Comparison of ENCODE assay signal across 28 cellular contexts in the genomic region with DNA sequence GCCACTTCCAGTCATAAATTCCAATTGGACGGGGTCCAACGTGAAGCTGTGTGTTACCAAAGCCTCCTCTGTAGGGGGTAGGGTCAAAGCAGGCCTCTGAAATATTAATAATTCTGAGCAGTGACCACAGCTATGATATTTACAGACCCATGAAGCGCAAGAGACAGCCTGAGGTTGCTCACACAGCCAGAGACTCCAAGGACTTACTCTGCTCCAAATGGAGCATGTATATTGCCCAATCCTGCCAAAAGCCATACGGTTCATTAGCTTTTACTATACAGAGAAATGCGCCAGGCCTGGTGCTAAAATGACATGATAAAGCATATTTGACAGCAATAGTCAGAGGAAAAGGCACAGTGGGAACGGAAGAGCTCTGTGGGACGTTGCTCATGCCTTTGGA.
DNase-seq lines count a peak whose midpoint lies in the region; ATAC-seq lines count a peak whose summit lies in the region.
"Had no signal": no experiment of that assay in that cellular context is flagged by ENCODE, and none has a peak within 500 bp of the region (broad histone marks: within the 10 kb centered on the region; RNA-seq: fewer than 3 reads in every experiment).

No MANE protein-coding gene starts in this region.

- ATAC-seq in sciatic nerve = peak; percentile 20
- no peak for ATAC-seq in GM18873 (IDR thresholded peaks at IDR 0.05; ENCODE audit: low FRiP score, unreplicated experiment)
- no peak for ATAC-seq in GM19351 (IDR thresholded peaks at IDR 0.05; ENCODE audit: unreplicated experiment)
- no peak for ATAC-seq in left lobe of liver
- ATAC-seq: gastroesophageal sphincter, HCT116, mucosa of descending colon, natural killer cell, PC-3, Right ventricle myocardium inferior had no signal

- intact Hi-C loops in sciatic nerve (cut with DNase I) = no loop called here

- DNase-seq in DMS79 treated with DMSO at 0.1 percent for 48 hours (lab: John Stamatoyannopoulos, UW) = peak; percentile 13
- no peak for DNase-seq in DMS79 (lab: John Stamatoyannopoulos, UW)
- peak; percentile 6 to 56 for DNase-seq in NCI-H446 (lab: John Stamatoyannopoulos, UW)
- DNase-seq in cerebellar cortex (ENCODE audit: low spot score) = peak; percentile 21
- no peak for DNase-seq in sciatic nerve (ENCODE audit: low spot score)
- DNase-seq in left lobe of liver (ENCODE audit: low spot score) = no peak
- DNase-seq: 8988T; activated CD4-positive, alpha-beta memory T cell treated with anti-CD3 and anti-CD28 coated beads, Interleukin-2, amount 10 ng/mL, durations not matched to agents 7 days and 5 days; activated CD4-positive, alpha-beta T cell treated with anti-CD3 and anti-CD28 coated beads for 1 hour; activated CD8-positive, alpha-beta memory T cell treated with anti-CD3 and anti-CD28 coated beads, Interleukin-2, amount 50 U/mL, for 4 hours; activated naive CD4-positive, alpha-beta T cell treated with Interleukin-2 at 50 U/mL for 16 hours; AML-193; CD4-positive, alpha-beta T cell; hippocampal formation; IMR-90; mucosa of descending colon; natural killer cell; NCI-H1092; NCI-H1930; NCI-H526; PC-3; stimulated activated CD4-positive, alpha-beta T cell treated with anti-CD3 and anti-CD28 coated beads, Interleukin-1b, Interleukin-23, amount 100 ng/mL, for 48 hours; uterus had no signal

Comparison
In these comparisons a context has a peak if more than half of its experiments do, and no peak if none do; other contexts are left out.
1. DNase-seq: peak in DMS79 treated with DMSO at 0.1 percent for 48 hours (single experiment), NCI-H446 (2 of 2) and cerebellar cortex (single experiment); none in DMS79 (single experiment), sciatic nerve (single experiment) and left lobe of liver (single experiment).